ENCODE assay signal across 1 cellular context in the genomic region with DNA sequence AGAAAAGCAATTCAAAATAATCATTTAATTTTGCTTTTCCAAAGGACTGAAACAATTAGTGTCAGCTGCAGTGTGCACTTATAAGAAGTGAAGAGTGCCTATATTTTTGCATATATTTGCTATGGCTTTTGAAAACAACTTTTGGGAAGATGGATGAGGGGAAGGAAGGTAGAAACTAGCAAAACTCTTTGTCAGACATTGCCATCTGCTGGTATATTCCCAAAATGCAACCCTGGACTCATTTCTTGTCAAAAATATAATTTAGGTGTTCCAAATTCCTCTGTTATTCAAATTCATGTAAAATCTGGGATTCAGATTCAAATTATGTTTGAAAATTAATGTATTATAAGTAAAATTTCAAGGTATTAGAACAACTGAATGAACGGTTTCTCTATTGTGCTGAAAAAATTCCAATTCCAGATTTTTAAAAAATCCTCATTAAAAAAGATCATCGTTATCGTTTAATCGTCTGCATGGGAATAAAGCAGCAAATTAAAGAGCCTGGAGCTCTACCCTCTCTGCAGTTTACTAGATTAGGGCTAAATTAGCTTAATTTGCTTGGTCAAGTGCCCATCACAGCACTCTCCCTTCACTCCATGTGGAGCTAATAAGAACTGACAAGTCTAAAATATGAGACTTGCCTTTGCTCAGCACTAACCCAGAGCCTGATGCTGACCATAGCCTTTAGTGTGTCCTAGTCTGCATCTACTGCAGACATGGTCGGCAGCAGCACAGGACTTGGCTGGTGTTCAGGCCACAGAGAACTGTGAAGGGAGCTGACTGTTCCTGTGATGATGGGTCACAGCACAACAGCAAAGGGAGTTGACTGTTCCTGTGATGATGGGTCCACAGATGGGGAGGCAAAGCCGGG.
TF ChIP-seq lines count a peak whose summit lies in the region.

No MANE protein-coding gene starts in this region.

TF ChIP-seq in GM23338, 12 proteins besides CTCF, POLR2A, EP300 and RAD21 (continued from another document):
- TF ChIP-seq EZH2phosphoT487 (IDR thresholded peaks at IDR 0.05; ENCODE audit: unreplicated experiment) (no peak), ZNF114 (CRISPR knock-in tag; IDR thresholded peaks at IDR 0.05) (no peak), NANOG (IDR thresholded peaks at IDR 0.05; ENCODE audit: borderline replicate concordance) (no peak)
- TF ChIP-seq, protein P1, sequence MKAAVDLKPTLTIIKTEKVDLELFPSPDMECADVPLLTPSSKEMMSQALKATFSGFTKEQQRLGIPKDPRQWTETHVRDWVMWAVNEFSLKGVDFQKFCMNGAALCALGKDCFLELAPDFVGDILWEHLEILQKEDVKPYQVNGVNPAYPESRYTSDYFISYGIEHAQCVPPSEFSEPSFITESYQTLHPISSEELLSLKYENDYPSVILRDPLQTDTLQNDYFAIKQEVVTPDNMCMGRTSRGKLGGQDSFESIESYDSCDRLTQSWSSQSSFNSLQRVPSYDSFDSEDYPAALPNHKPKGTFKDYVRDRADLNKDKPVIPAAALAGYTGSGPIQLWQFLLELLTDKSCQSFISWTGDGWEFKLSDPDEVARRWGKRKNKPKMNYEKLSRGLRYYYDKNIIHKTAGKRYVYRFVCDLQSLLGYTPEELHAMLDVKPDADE (IDR thresholded peaks at IDR 0.05): no peak
TF ChIP-seq in GM23338: peak in this region for 0.
